In the genomic region with DNA sequence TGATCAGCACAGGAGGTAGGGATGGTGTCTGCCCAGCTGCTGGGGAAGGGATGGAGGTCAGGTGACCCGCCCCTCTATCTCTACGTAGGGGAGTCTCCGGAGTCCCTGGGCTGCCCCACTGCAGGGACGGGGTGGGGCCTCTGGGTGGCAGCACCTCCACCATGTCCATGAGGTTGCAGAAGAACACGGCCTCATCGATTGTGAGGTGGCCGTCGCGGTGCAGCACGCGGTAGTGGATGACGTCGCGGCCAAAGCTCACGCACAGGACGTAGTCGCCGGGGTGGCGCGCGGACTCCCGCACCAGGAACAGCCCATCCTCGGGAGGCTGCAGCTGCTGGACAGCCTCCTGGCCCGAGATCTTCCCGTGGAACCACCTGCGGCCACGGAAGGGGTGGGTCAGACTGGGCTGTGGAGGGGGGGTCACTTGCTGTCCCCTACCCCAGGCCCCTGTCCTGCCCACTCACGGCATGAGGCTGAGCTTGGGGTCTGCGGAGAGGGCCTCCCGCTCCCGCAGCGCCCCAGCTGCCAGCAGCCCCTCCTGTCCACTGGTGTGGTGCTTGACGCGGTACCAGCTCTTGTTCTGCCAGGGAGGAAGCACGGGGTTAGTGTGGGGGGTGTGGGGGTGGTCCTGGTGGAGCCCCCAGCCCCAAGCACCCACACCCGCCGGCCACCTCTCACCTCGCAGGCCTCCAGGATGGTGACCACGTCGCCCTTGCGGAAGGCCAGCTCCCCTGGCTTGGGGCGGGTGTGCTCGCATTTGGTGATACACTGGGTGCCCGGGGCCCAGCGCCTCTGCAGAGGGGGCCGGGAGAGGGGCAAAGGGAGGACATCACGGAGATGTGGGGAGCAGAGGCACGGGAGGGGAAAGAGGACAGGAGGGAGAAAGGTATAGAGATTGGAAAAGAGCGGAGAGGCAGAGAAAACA, we compare ENCODE assay signal across 10 cellular contexts. TPM values are rescaled to one million over a fixed set of nuclear protein-coding genes. Genes with fewer than 3 reads are reported as not detected.
DNase-seq lines count a peak whose midpoint lies in the region; ATAC-seq and TF ChIP-seq lines count a peak whose summit lies in the region.
"Had no signal": no experiment of that assay in that cellular context is flagged by ENCODE, and none has a peak within 500 bp of the region (broad histone marks: within the 10 kb centered on the region; RNA-seq: fewer than 3 reads in every experiment).

No MANE protein-coding gene starts in this region.

- no peaks in the 10 kb centered on the region for H4K20me1 ChIP-seq in SU-DHL-6 (ENCODE audit: low read depth, low read length)

- H3K9me3 Mint-ChIP-seq in brain: peaks cover 15 to 26% (median 21%) of the 10 kb centered on the region in 5 experiments

- no peak overlapping the region for H3K9ac ChIP-seq in SU-DHL-6 (ENCODE audit: low read length)
- H3K9ac ChIP-seq: KMS-11 had no signal

- no peak overlapping the region for H3K27ac Mint-ChIP-seq in brain

- H3K27me3 ChIP-seq in GM06990 (replicated peaks; ENCODE audit: control insufficient read depth, insufficient read depth, low read length): no peaks in the 10 kb centered on the region
- H3K27me3 ChIP-seq in SU-DHL-6 (ENCODE audit: low read length): no peaks in the 10 kb centered on the region
- H3K27me3 ChIP-seq: pancreas had no signal

- peak overlapping the region; percentile 26 to 75 (median 57) for H3K4me3 Mint-ChIP-seq in brain

- peaks cover 38% of the 10 kb centered on the region for H3K27me3 Mint-ChIP-seq in brain

- H3K79me2 ChIP-seq in SU-DHL-6 (ENCODE audit: insufficient read depth, low read length): no peaks in the 10 kb centered on the region

- no peak overlapping the region for H3K4me2 ChIP-seq in SU-DHL-6 (ENCODE audit: low read depth, low read length, poor library complexity, severe bottlenecking)
- H3K4me2 ChIP-seq: KMS-11 had no signal

- H3F3A ChIP-seq in SU-DHL-6 (ENCODE audit: insufficient read depth): no peaks in the 10 kb centered on the region

- no peak overlapping the region for H2AFZ ChIP-seq in SU-DHL-6 (ENCODE audit: low read depth, low read length, severe bottlenecking)

- H3K4me3 ChIP-seq in GM06990 (replicated peaks; ENCODE audit: low read depth, low read length): no peak overlapping the region
- no peak overlapping the region for H3K4me3 ChIP-seq in SU-DHL-6 (ENCODE audit: insufficient read depth, low read length, poor library complexity, severe bottlenecking)
- H3K4me3 ChIP-seq in lower leg skin (ENCODE audit: low read depth, poor library complexity, severe bottlenecking): no peak overlapping the region
- H3K4me3 ChIP-seq: pancreas had no signal

- no peak for TF ChIP-seq POLR2A in lower leg skin (IDR thresholded peaks at IDR 0.05)

- H3K9me3 ChIP-seq in SU-DHL-6 (ENCODE audit: insufficient read depth, low read length): peaks cover 11% of the 10 kb centered on the region; the same call in 1 of the 2 replicates

- no peak overlapping the region for H3K27ac ChIP-seq in SU-DHL-6 (ENCODE audit: low read depth, low read length)
- H3K27ac ChIP-seq: KMS-11, pancreas had no signal

- intact Hi-C loops in sciatic nerve (cut with DNase I): no loop called here
- intact Hi-C loops in lower leg skin (cut with DNase I; ENCODE audit: low total_unique reads): no loop called here

- peaks cover 18% of the 10 kb centered on the region for H3K36me3 Mint-ChIP-seq in brain

- H3K36me3 ChIP-seq in GM06990 (ENCODE audit: control insufficient read depth, insufficient read depth, low read length) (no peaks in the 10 kb centered on the region), SU-DHL-6 (ENCODE audit: low read length) (no peaks in the 10 kb centered on the region)
- H3K36me3 ChIP-seq: pancreas had no signal

- 73 to 77% methylated on average over 34 to 49 of the region's 49 CpGs for WGBS in lower leg skin, 2 donors

- no peaks in the 10 kb centered on the region for H3K9me2 ChIP-seq in SU-DHL-6 (replicated peaks; ENCODE audit: insufficient read depth, low read length)

- DNase-seq in GM06990 (ENCODE audit: extremely low read depth, insufficient read length) (no peak), sciatic nerve (ENCODE audit: low spot score) (no peak), lower leg skin (ENCODE audit: low spot score in 2 of 2) (no peak), NCI-H2196 treated with DMSO at 0.1 percent for 48 hours (lab: John Stamatoyannopoulos, UW; ENCODE audit: unreplicated experiment) (no peak)
- DNase-seq in effector CD4-positive, alpha-beta T cell: no peak
- DNase-seq: pancreas had no signal

- H3K4me1 Mint-ChIP-seq in brain: no peaks in the 10 kb centered on the region

- TF ChIP-seq CTCF in GM06990 (IDR thresholded peaks at IDR 0.05; ENCODE audit: insufficient read depth, low read length, poor library complexity, severe bottlenecking): peak; percentile 37
- TF ChIP-seq CTCF in SU-DHL-6 (IDR thresholded peaks at IDR 0.05; ENCODE audit: insufficient read depth, low read length, poor library complexity, severe bottlenecking): peak; percentile 19
- TF ChIP-seq CTCF in brain (conservative IDR thresholded peaks at IDR 0.05): no peak
- TF ChIP-seq CTCF in lower leg skin (IDR thresholded peaks at IDR 0.05): no peak

- ATAC-seq in sciatic nerve (peak; percentile 10), GM18873 (IDR thresholded peaks at IDR 0.05; ENCODE audit: low FRiP score, unreplicated experiment) (no peak)

RNA-seq across cellular contexts. Expression of gene MATK, which starts 2.3 kb away (rescaled TPM):
- polyA plus RNA-seq in brain (ENCODE audit: insufficient read depth, low read depth, low replicate concordance): 18.6 TPM
- 1.6 TPM for total RNA-seq in sciatic nerve
- 1 to 10 TPM; 2.1 to 5.8 (median 3.3) TPM for total RNA-seq in lower leg skin

RNA-seq across cellular contexts. Expression of gene RAX2, which starts 11.9 kb away (rescaled TPM):
- polyA plus RNA-seq in brain (ENCODE audit: insufficient read depth, low read depth, low replicate concordance): not detected
- total RNA-seq in sciatic nerve (not detected), lower leg skin (not detected)
- total RNA-seq: pancreas had no signal
- polyA plus RNA-seq: pancreas had no signal

RNA-seq across cellular contexts. Expression of gene MRPL54, which starts 21.4 kb away (rescaled TPM):
- polyA plus RNA-seq in brain (ENCODE audit: insufficient read depth, low read depth, low replicate concordance): 177 TPM
- total RNA-seq in sciatic nerve: 35.3 TPM
- total RNA-seq in lower leg skin: 10 to 100 TPM; 45.0 to 72.8 (median 53.9) TPM

RNA-seq across cellular contexts. Expression of gene APBA3, which starts 22.4 kb away (rescaled TPM):
- polyA plus RNA-seq in brain (ENCODE audit: insufficient read depth, low read depth, low replicate concordance): 36.8 TPM
- total RNA-seq in sciatic nerve (26.1 TPM), lower leg skin (10 to 100 TPM; 21.8 to 34.6 (median 31.8) TPM)

Comparison
In these comparisons a context has a peak if more than half of its experiments do, and no peak if none do; other contexts are left out.
1. CTCF ChIP-seq: peak in GM06990 (single experiment) and SU-DHL-6 (single experiment); none in brain (0 of 2) and lower leg skin (0 of 3).